Comparison of ENCODE assay signal across 13 cellular contexts in the genomic region with DNA sequence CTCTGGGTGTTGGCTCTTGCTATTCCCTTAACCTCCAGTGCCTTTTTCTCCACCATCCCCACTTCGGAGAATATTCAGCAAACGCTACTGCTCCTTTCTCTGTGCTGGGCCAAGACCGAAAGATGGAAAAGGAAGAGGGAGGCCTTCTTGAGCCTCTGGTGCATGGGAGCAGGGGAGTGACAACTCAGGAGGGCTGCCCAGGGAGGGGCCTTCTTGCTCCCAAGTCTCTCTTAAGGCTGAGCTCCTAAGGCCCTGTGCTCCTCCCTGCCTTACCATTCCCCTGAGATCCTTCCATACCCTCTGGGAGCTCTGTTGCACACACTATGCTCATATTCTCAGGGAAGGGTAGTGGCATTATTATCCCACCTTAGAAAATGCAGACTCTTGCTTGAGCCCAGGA. TPM values are rescaled to one million over a fixed set of nuclear protein-coding genes. Genes with fewer than 3 reads are reported as not detected.
A peak's percentile ranks its signal among the peaks of the same experiment; 100 is the strongest.
DNase-seq lines count a peak whose midpoint lies in the region; ATAC-seq and TF ChIP-seq lines count a peak whose summit lies in the region.
"Had no signal": no experiment of that assay in that cellular context is flagged by ENCODE, and none has a peak within 500 bp of the region (broad histone marks: within the 10 kb centered on the region; RNA-seq: fewer than 3 reads in every experiment).

No MANE protein-coding gene starts in this region.

- peak overlapping the region; percentile 89 for H3K27ac ChIP-seq in RWPE2 (ENCODE audit: poor library complexity, severe bottlenecking)
- H3K27ac ChIP-seq in gastroesophageal sphincter, result peak overlapping the region in 3 of 4 donors; percentile 44 to 77 (median 52)
- H3K27ac ChIP-seq: 22Rv1 had no signal

- H3K27me3 ChIP-seq in RWPE2 (ENCODE audit: insufficient read depth, poor library complexity, severe bottlenecking) (no peaks in the 10 kb centered on the region), gastroesophageal sphincter (no peaks in the 10 kb centered on the region)

- TF ChIP-seq CTCF in RWPE2 (IDR thresholded peaks at IDR 0.05; ENCODE audit: poor library complexity, severe bottlenecking), result no peak
- TF ChIP-seq CTCF in gastroesophageal sphincter (IDR thresholded peaks at IDR 0.05), result no peak

- no peak for TF ChIP-seq EP300 in gastroesophageal sphincter (IDR thresholded peaks at IDR 0.05)

- no peak for ATAC-seq in RWPE2 (ENCODE audit: low read depth)
- ATAC-seq in gastroesophageal sphincter, result no peak
- ATAC-seq in stimulated activated memory B cell treated with anti-CD40 and anti-IgM and Interleukin-4, amounts not matched to agents 10 μg/mL and 1 μg/mL and 100 μg/mL, for 72 hours, result no peak
- no peak for ATAC-seq in GM21737 (IDR thresholded peaks at IDR 0.05; ENCODE audit: unreplicated experiment)

- H3K36me3 Mint-ChIP-seq in T-helper 2 cell treated with Interferon-gamma antibody and Interleukin-4, amounts not matched to agents 5 μg/mL and 100 μg/mL, for 36 hours (ENCODE audit: low read depth), result peaks cover 43% of the 10 kb centered on the region
- H3K36me3 Mint-ChIP-seq in stimulated activated memory B cell treated with anti-CD40 and anti-IgM and Interleukin-4, amounts not matched to agents 10 μg/mL and 1 μg/mL and 100 μg/mL, for 72 hours, result peaks cover 48% of the 10 kb centered on the region

- DNase-seq in T-helper 2 cell treated with Interferon-gamma antibody and Interleukin-4, amounts not matched to agents 5 μg/mL and 100 μg/mL, for 36 hours (ENCODE audit: low spot score), result no peak
- DNase-seq in T-helper 2 cell (no peak), RWPE2 (ENCODE audit: low spot score) (no peak), globus pallidus (ENCODE audit: low spot score) (no peak), NCI-H510A treated with DMSO at 0.1 percent for 48 hours (lab: John Stamatoyannopoulos, UW) (no peak)
- DNase-seq: activated CD8-positive, alpha-beta memory T cell treated with anti-CD3 and anti-CD28 coated beads for 24 hours; anterior cingulate cortex; hypothalamus; substantia nigra had no signal

- H3K4me1 Mint-ChIP-seq in T-helper 2 cell treated with Interferon-gamma antibody and Interleukin-4, amounts not matched to agents 5 μg/mL and 100 μg/mL, for 36 hours (ENCODE audit: low read depth), result peaks cover 79% of the 10 kb centered on the region
- peaks cover 99% of the 10 kb centered on the region for H3K4me1 Mint-ChIP-seq in stimulated activated memory B cell treated with anti-CD40 and anti-IgM and Interleukin-4, amounts not matched to agents 10 μg/mL and 1 μg/mL and 100 μg/mL, for 72 hours

- TF ChIP-seq POLR2A in gastroesophageal sphincter (IDR thresholded peaks at IDR 0.05), result no peak

- H3K27ac Mint-ChIP-seq in T-helper 2 cell treated with Interferon-gamma antibody and Interleukin-4, amounts not matched to agents 5 μg/mL and 100 μg/mL, for 36 hours, result peak overlapping the region; percentile 16
- H3K27ac Mint-ChIP-seq in stimulated activated memory B cell treated with anti-CD40 and anti-IgM and Interleukin-4, amounts not matched to agents 10 μg/mL and 1 μg/mL and 100 μg/mL, for 72 hours, result peak overlapping the region; percentile 35

- H3K36me3 ChIP-seq in RWPE2 (ENCODE audit: low read depth), result no peaks in the 10 kb centered on the region; the same call in 1 of the 2 replicates
- peaks cover 0 to 50% of the 10 kb centered on the region in 2 donors for H3K36me3 ChIP-seq in gastroesophageal sphincter

- no peak overlapping the region for H3K4me3 Mint-ChIP-seq in T-helper 2 cell treated with Interferon-gamma antibody and Interleukin-4, amounts not matched to agents 5 μg/mL and 100 μg/mL, for 36 hours
- no peak overlapping the region for H3K4me3 Mint-ChIP-seq in stimulated activated memory B cell treated with anti-CD40 and anti-IgM and Interleukin-4, amounts not matched to agents 10 μg/mL and 1 μg/mL and 100 μg/mL, for 72 hours

- no peaks in the 10 kb centered on the region for H3K9me3 Mint-ChIP-seq in T-helper 2 cell treated with Interferon-gamma antibody and Interleukin-4, amounts not matched to agents 5 μg/mL and 100 μg/mL, for 36 hours
- no peaks in the 10 kb centered on the region for H3K9me3 Mint-ChIP-seq in stimulated activated memory B cell treated with anti-CD40 and anti-IgM and Interleukin-4, amounts not matched to agents 10 μg/mL and 1 μg/mL and 100 μg/mL, for 72 hours

- H3K27me3 Mint-ChIP-seq in T-helper 2 cell treated with Interferon-gamma antibody and Interleukin-4, amounts not matched to agents 5 μg/mL and 100 μg/mL, for 36 hours (ENCODE audit: low read depth), result no peaks in the 10 kb centered on the region
- H3K27me3 Mint-ChIP-seq in stimulated activated memory B cell treated with anti-CD40 and anti-IgM and Interleukin-4, amounts not matched to agents 10 μg/mL and 1 μg/mL and 100 μg/mL, for 72 hours, result no peaks in the 10 kb centered on the region

- H3K4me1 ChIP-seq in RWPE2 (ENCODE audit: insufficient read depth, poor library complexity, severe bottlenecking), result peaks cover 33% of the 10 kb centered on the region
- peaks cover 0 to 87% (median 32%) of the 10 kb centered on the region in 3 donors for H3K4me1 ChIP-seq in gastroesophageal sphincter

- no peak overlapping the region for H3K4me3 ChIP-seq in RWPE2 (ENCODE audit: severe bottlenecking)
- no peak overlapping the region for H3K4me3 ChIP-seq in gastroesophageal sphincter

- H3K9me3 ChIP-seq in RWPE2 (ENCODE audit: severe bottlenecking), result no peaks in the 10 kb centered on the region
- H3K9me3 ChIP-seq in gastroesophageal sphincter, result no peaks in the 10 kb centered on the region

- 72% methylated on average over 3 of the region's 3 CpGs; no CpG with 5 or more reads in 1 of the 2 donors for WGBS in gastroesophageal sphincter (ENCODE audit: low coverage in 1 of 2), 2 donors

RNA-seq across cellular contexts. Expression of a gene that starts 34.9 kb away (rescaled TPM):
- total RNA-seq in gastroesophageal sphincter, result 10 to 100 TPM; 17.0 to 33.1 (median 23.3) TPM
